ENCODE assay signal across 9 cellular contexts in genomic region chr1:86616871-86617270, GRCh38.
DNase-seq lines count a peak whose midpoint lies in the region; ATAC-seq, FAIRE-seq and TF ChIP-seq lines count a peak whose summit lies in the region.
"Had no signal": no experiment of that assay in that cellular context is flagged by ENCODE, and none has a peak within 500 bp of the region (broad histone marks: within the 10 kb centered on the region; RNA-seq: fewer than 3 reads in every experiment).

No MANE protein-coding gene starts in this region.

- TF ChIP-seq EP300 in sigmoid colon (IDR thresholded peaks at IDR 0.05) = no peak

- H3K36me3 ChIP-seq in endothelial cell of umbilical vein (ENCODE audit: control insufficient read depth in 2 of 2, extremely low read depth in 1 of 2, insufficient read depth in 2 of 2, low read length in 2 of 2) (no peaks in the 10 kb centered on the region), sigmoid colon (no peaks in the 10 kb centered on the region)
- H3K36me3 ChIP-seq in CD8-positive, alpha-beta T cell (ENCODE audit: insufficient read depth, low read length) = no peaks in the 10 kb centered on the region
- H3K36me3 ChIP-seq: right lobe of liver had no signal

- H3K4me3 Mint-ChIP-seq in CD8-positive, alpha-beta T cell = no peak overlapping the region

- TF ChIP-seq CTCF in GM12865 (IDR thresholded peaks at IDR 0.05; ENCODE audit: insufficient read depth, low read depth, low read length, missing control alignments) (no peak), endothelial cell of umbilical vein (IDR thresholded peaks at IDR 0.05; ENCODE audit: extremely low read depth in 1 of 2, insufficient read depth in 1 of 2, low read depth in 1 of 2, low read length in 2 of 2) (no peak), sigmoid colon (IDR thresholded peaks at IDR 0.05) (no peak)
- no peak for TF ChIP-seq CTCF in CD8-positive, alpha-beta T cell (IDR thresholded peaks at IDR 0.05)

- peak; percentile 24 for FAIRE-seq in endothelial cell of umbilical vein (lab: Jason Lieb, UNC)

- no peak overlapping the region for H2AFZ ChIP-seq in endothelial cell of umbilical vein (ENCODE audit: low read depth, low read length)

- H3K9ac ChIP-seq in endothelial cell of umbilical vein (replicated peaks; ENCODE audit: extremely low read depth, insufficient read depth, low read length) = no peak overlapping the region

- WGBS in sigmoid colon, 2 donors = 2 to 31% methylated on average over 1 of the region's 1 CpG

- H3K27ac ChIP-seq in endothelial cell of umbilical vein (ENCODE audit: insufficient read depth, low read depth, low read length) (no peak overlapping the region), sigmoid colon (no peak overlapping the region)
- no peak overlapping the region for H3K27ac ChIP-seq in CD8-positive, alpha-beta T cell (ENCODE audit: low read depth, low read length)
- H3K27ac ChIP-seq: right lobe of liver had no signal

- H3K27me3 ChIP-seq in endothelial cell of umbilical vein (ENCODE audit: control insufficient read depth in 2 of 2, insufficient read depth in 2 of 2, low read length in 2 of 2) (peaks cover 0 to 11% of the 10 kb centered on the region in 2 experiments), sigmoid colon (no peaks in the 10 kb centered on the region)
- no peaks in the 10 kb centered on the region for H3K27me3 ChIP-seq in CD8-positive, alpha-beta T cell (ENCODE audit: insufficient read depth, low read length)
- H3K27me3 ChIP-seq: right lobe of liver had no signal

- no peak overlapping the region for H3K4me3 ChIP-seq in GM12865 (ENCODE audit: low read depth, low read length)
- no peak overlapping the region for H3K4me3 ChIP-seq in endothelial cell of umbilical vein (replicated peaks in 1 of 3; ENCODE audit: insufficient read depth in 1 of 3, low read depth in 1 of 3, low read length in 3 of 3)
- H3K4me3 ChIP-seq in sigmoid colon = no peak overlapping the region
- no peak overlapping the region for H3K4me3 ChIP-seq in CD8-positive, alpha-beta T cell (ENCODE audit: low read depth, low read length)
- H3K4me3 ChIP-seq: right lobe of liver had no signal

- no TSS peak for BruUV-seq in endothelial cell of umbilical vein (replicated peaks; lab: Mats Ljungman, UMichigan)

- no peak for TF ChIP-seq POLR2A in endothelial cell of umbilical vein (IDR thresholded peaks at IDR 0.05; ENCODE audit: low read depth, low read length)
- TF ChIP-seq POLR2A in sigmoid colon (IDR thresholded peaks at IDR 0.05) = no peak

- dilution Hi-C loops in endothelial cell of umbilical vein (cut with MboI; ENCODE audit: extremely low pct_ligation_motif_present, low sequenced_read_pairs) = no loop called here

- no peaks in the 10 kb centered on the region for H3K9me3 ChIP-seq in endothelial cell of umbilical vein (replicated peaks; ENCODE audit: control insufficient read depth, insufficient read depth, low read length)
- H3K9me3 ChIP-seq in sigmoid colon = peaks cover 0 to 6% (median 2%) of the 10 kb centered on the region in 4 donors
- no peaks in the 10 kb centered on the region for H3K9me3 ChIP-seq in CD8-positive, alpha-beta T cell (ENCODE audit: low read length)
- H3K9me3 ChIP-seq: right lobe of liver had no signal

- POLR2A ChIA-PET in endothelial cell of umbilical vein (lab: Charles Lee) = no interaction called here
- POLR2A ChIA-PET in CD8-positive, alpha-beta T cell (lab: Charles Lee) = no interaction called here

- H3K27ac Mint-ChIP-seq in CD8-positive, alpha-beta T cell = no peak overlapping the region

- no peaks in the 10 kb centered on the region for H3K4me1 ChIP-seq in endothelial cell of umbilical vein (ENCODE audit: control insufficient read depth, extremely low read depth, insufficient read depth, low read length)
- no peaks in the 10 kb centered on the region for H3K4me1 ChIP-seq in sigmoid colon
- H3K4me1 ChIP-seq in CD8-positive, alpha-beta T cell (ENCODE audit: insufficient read depth, low read length) = no peaks in the 10 kb centered on the region
- H3K4me1 ChIP-seq: right lobe of liver had no signal

- H3K4me1 Mint-ChIP-seq in CD8-positive, alpha-beta T cell (ENCODE audit: low read depth) = peaks cover 7% of the 10 kb centered on the region

- peak; percentile 99 for ATAC-seq in GM21515 (IDR thresholded peaks at IDR 0.05; ENCODE audit: unreplicated experiment)
- peak; percentile 100 for ATAC-seq in HG03521 (IDR thresholded peaks at IDR 0.05; ENCODE audit: unreplicated experiment)
- ATAC-seq in CD8-positive, alpha-beta T cell = no peak

- CTCF ChIA-PET in endothelial cell of umbilical vein (lab: Charles Lee) = interaction anchor here (0.7 kb wide), 1 partner anchor 399 kb away, joined by 3 read pairs; no protein-coding TSS in a partner anchor
- CTCF ChIA-PET in CD8-positive, alpha-beta T cell (lab: Charles Lee) = no interaction called here

- H3K9me1 ChIP-seq in endothelial cell of umbilical vein (replicated peaks; ENCODE audit: control insufficient read depth, extremely low read depth, insufficient read depth, low read length) = no peaks in the 10 kb centered on the region

- intact Hi-C loops in endothelial cell of umbilical vein (cut with micrococcal nuclease) = no loop called here
- intact Hi-C loops in sigmoid colon (cut with DNase I) = no loop called here
- intact Hi-C loops in CD8-positive, alpha-beta T cell (cut with DNase I, micrococcal nuclease) = no loop called here

- peak; percentile 78 for DNase-seq in GM12865 (ENCODE audit: low read depth)
- no peak for DNase-seq in endothelial cell of umbilical vein (ENCODE audit: low read depth, low spot score)
- no peak for DNase-seq in DMS53 treated with DMSO at 0.1 percent for 48 hours (lab: John Stamatoyannopoulos, UW; ENCODE audit: unreplicated experiment)
- DNase-seq in sigmoid colon = no peak
- no peak for DNase-seq in CD8-positive, alpha-beta T cell
- DNase-seq in activated CD4-positive, alpha-beta T cell treated with anti-CD3 and anti-CD28 coated beads, Interleukin-2, amount 50 U/mL, for 1 hour = no peak
- DNase-seq: right lobe of liver had no signal

- no peaks in the 10 kb centered on the region for H3K79me2 ChIP-seq in endothelial cell of umbilical vein (ENCODE audit: control insufficient read depth, insufficient read depth, low read length)

- no peaks in the 10 kb centered on the region for H3K36me3 Mint-ChIP-seq in CD8-positive, alpha-beta T cell

- H4K20me1 ChIP-seq in endothelial cell of umbilical vein (replicated peaks; ENCODE audit: control insufficient read depth, extremely low read depth, insufficient read depth, low read length) = no peaks in the 10 kb centered on the region

- no peak overlapping the region for H3K4me2 ChIP-seq in endothelial cell of umbilical vein (ENCODE audit: insufficient read depth, low read length)

- peaks cover 17% of the 10 kb centered on the region for H3K27me3 Mint-ChIP-seq in CD8-positive, alpha-beta T cell (ENCODE audit: low read depth)

- H3K9me3 Mint-ChIP-seq in CD8-positive, alpha-beta T cell = peaks cover 17% of the 10 kb centered on the region

TF ChIP-seq in endothelial cell of umbilical vein, 7 proteins besides CTCF, POLR2A, EP300 and RAD21:
- TF ChIP-seq GATA2 (IDR thresholded peaks at IDR 0.05; ENCODE audit: insufficient read depth, insufficient read length, low read depth, low read length) (no peak), POLR2AphosphoS5 (IDR thresholded peaks at IDR 0.05; ENCODE audit: insufficient read depth, low read depth, low read length) (no peak), EZH2 (IDR thresholded peaks at IDR 0.05; ENCODE audit: borderline replicate concordance, low read depth, low read length, severe bottlenecking) (no peak), FOS (IDR thresholded peaks at IDR 0.05; ENCODE audit: borderline replicate concordance, insufficient read depth, low read length) (no peak), MAX (IDR thresholded peaks at IDR 0.05; ENCODE audit: insufficient read depth, insufficient read length) (no peak), MYC (IDR thresholded peaks at IDR 0.05; ENCODE audit: low read depth, low read length) (no peak), JUN (IDR thresholded peaks at IDR 0.05; ENCODE audit: borderline replicate concordance, insufficient read depth, insufficient read length, low read depth) (no peak)
